ENCODE assay signal across 26 cellular contexts in genomic region chr9:80605793-80606192, GRCh38.
"Had no signal": no experiment of that assay in that cellular context is flagged by ENCODE, and none has a peak within 500 bp of the region (broad histone marks: within the 10 kb centered on the region; RNA-seq: fewer than 3 reads in every experiment).

No MANE protein-coding gene starts in this region.

- ATAC-seq: activated CD8-positive, alpha-beta memory T cell treated with anti-CD3 and anti-CD28 coated beads, Interleukin-2, amount 10 ng/mL, durations not matched to agents 7 days and 5 days; activated CD8-positive, alpha-beta T cell treated with anti-CD3 and anti-CD28 coated beads for 36 hours; effector memory CD8-positive, alpha-beta T cell; gastroesophageal sphincter; left cardiac atrium; lower lobe of right lung; naive thymus-derived CD8-positive, alpha-beta T cell; T-cell had no signal

- H3K4me3 ChIP-seq: breast epithelium, esophagus squamous epithelium, gastroesophageal sphincter, lower lobe of right lung, prostate gland, upper lobe of left lung had no signal

- H3K9me3 Mint-ChIP-seq: activated CD4-positive, alpha-beta T cell treated with anti-CD3 and anti-CD28 coated beads, Interleukin-2, amount 10 ng/mL, durations not matched to agents 7 days and 5 days; activated naive CD4-positive, alpha-beta T cell treated with anti-CD3 and anti-CD28 coated beads, Interleukin-2, amount 10 ng/mL, durations not matched to agents 7 days and 5 days; naive thymus-derived CD8-positive, alpha-beta T cell had no signal

- H3K4me1 ChIP-seq: breast epithelium, esophagus squamous epithelium, lower lobe of right lung, prostate gland, upper lobe of left lung had no signal

- H3K27ac ChIP-seq: breast epithelium, esophagus squamous epithelium, gastroesophageal sphincter, lower lobe of right lung, prostate gland, upper lobe of left lung, VCaP had no signal

- H3K36me3 ChIP-seq: breast epithelium, esophagus squamous epithelium, gastroesophageal sphincter, lower lobe of right lung, prostate gland, upper lobe of left lung had no signal

- H3K27ac Mint-ChIP-seq: activated CD4-positive, alpha-beta T cell treated with anti-CD3 and anti-CD28 coated beads, Interleukin-2, amount 10 ng/mL, durations not matched to agents 7 days and 5 days; activated CD8-positive, alpha-beta memory T cell treated with anti-CD3 and anti-CD28 coated beads, Interleukin-2, amount 10 ng/mL, durations not matched to agents 7 days and 5 days; activated CD8-positive, alpha-beta T cell treated with anti-CD3 and anti-CD28 coated beads for 36 hours; activated naive CD4-positive, alpha-beta T cell treated with anti-CD3 and anti-CD28 coated beads, Interleukin-2, amount 10 ng/mL, durations not matched to agents 7 days and 5 days; effector memory CD8-positive, alpha-beta T cell; naive thymus-derived CD8-positive, alpha-beta T cell; T-cell; T-helper 2 cell treated with Interferon-gamma antibody and Interleukin-4, amounts not matched to agents 5 μg/mL and 100 μg/mL, for 36 hours had no signal

- DNase-seq: activated CD4-positive, alpha-beta T cell treated with anti-CD3 and anti-CD28 coated beads, Interleukin-2, amount 10 ng/mL, durations not matched to agents 7 days and 5 days; activated CD4-positive, CD25-positive, alpha-beta regulatory T cell treated with anti-CD3 and anti-CD28 coated beads, Interleukin-2, amount 50 U/mL, for 72 hours; activated CD8-positive, alpha-beta memory T cell treated with anti-CD3 and anti-CD28 coated beads, Interleukin-2, amount 10 ng/mL, durations not matched to agents 7 days and 5 days; activated CD8-positive, alpha-beta T cell treated with anti-CD3 and anti-CD28 coated beads for 36 hours; activated effector memory CD4-positive, alpha-beta T cell treated with anti-CD3 and anti-CD28 coated beads, Interleukin-2, amount 50 U/mL, for 16 hours; activated naive CD4-positive, alpha-beta T cell treated with anti-CD3 and anti-CD28 coated beads, Interleukin-2, amount 10 ng/mL, durations not matched to agents 7 days and 5 days; activated T-cell treated with anti-CD3 and anti-CD28 coated beads for 4 hours; aorta; effector memory CD8-positive, alpha-beta T cell; esophagus squamous epithelium; head of caudate nucleus; islet precursor cell; left cardiac atrium; lower lobe of right lung; naive thymus-derived CD8-positive, alpha-beta T cell; stimulated activated CD4-positive, alpha-beta T cell treated with anti-CD3 and anti-CD28 coated beads, Interleukin-4, amount 100 ng/mL, for 24 hours; stimulated activated naive CD4-positive, alpha-beta T cell treated with Interleukin-2 at 50 U/mL for 16 hours; T-cell; upper lobe of left lung had no signal

- H3K4me3 Mint-ChIP-seq: activated CD4-positive, alpha-beta T cell treated with anti-CD3 and anti-CD28 coated beads, Interleukin-2, amount 10 ng/mL, durations not matched to agents 7 days and 5 days; activated CD8-positive, alpha-beta memory T cell treated with anti-CD3 and anti-CD28 coated beads, Interleukin-2, amount 10 ng/mL, durations not matched to agents 7 days and 5 days; activated CD8-positive, alpha-beta T cell treated with anti-CD3 and anti-CD28 coated beads for 36 hours; activated naive CD4-positive, alpha-beta T cell treated with anti-CD3 and anti-CD28 coated beads, Interleukin-2, amount 10 ng/mL, durations not matched to agents 7 days and 5 days; central memory CD8-positive, alpha-beta T cell; effector memory CD8-positive, alpha-beta T cell; naive thymus-derived CD8-positive, alpha-beta T cell; T-cell; T-helper 2 cell treated with Interferon-gamma antibody and Interleukin-4, amounts not matched to agents 5 μg/mL and 100 μg/mL, for 36 hours had no signal

- H3K36me3 Mint-ChIP-seq: activated CD8-positive, alpha-beta memory T cell treated with anti-CD3 and anti-CD28 coated beads, Interleukin-2, amount 10 ng/mL, durations not matched to agents 7 days and 5 days; activated naive CD4-positive, alpha-beta T cell treated with anti-CD3 and anti-CD28 coated beads, Interleukin-2, amount 10 ng/mL, durations not matched to agents 7 days and 5 days; naive thymus-derived CD8-positive, alpha-beta T cell; T-cell had no signal

- H3K27me3 Mint-ChIP-seq: activated CD4-positive, alpha-beta T cell treated with anti-CD3 and anti-CD28 coated beads, Interleukin-2, amount 10 ng/mL, durations not matched to agents 7 days and 5 days; activated CD8-positive, alpha-beta memory T cell treated with anti-CD3 and anti-CD28 coated beads, Interleukin-2, amount 10 ng/mL, durations not matched to agents 7 days and 5 days; activated CD8-positive, alpha-beta T cell treated with anti-CD3 and anti-CD28 coated beads for 36 hours; activated naive CD4-positive, alpha-beta T cell treated with anti-CD3 and anti-CD28 coated beads, Interleukin-2, amount 10 ng/mL, durations not matched to agents 7 days and 5 days; central memory CD8-positive, alpha-beta T cell; effector memory CD8-positive, alpha-beta T cell; T-cell had no signal

- H3K27me3 ChIP-seq: breast epithelium, esophagus squamous epithelium, gastroesophageal sphincter, upper lobe of left lung had no signal

- H3K4me1 Mint-ChIP-seq: activated CD4-positive, alpha-beta T cell treated with anti-CD3 and anti-CD28 coated beads, Interleukin-2, amount 10 ng/mL, durations not matched to agents 7 days and 5 days; activated CD8-positive, alpha-beta memory T cell treated with anti-CD3 and anti-CD28 coated beads, Interleukin-2, amount 10 ng/mL, durations not matched to agents 7 days and 5 days; activated naive CD4-positive, alpha-beta T cell treated with anti-CD3 and anti-CD28 coated beads, Interleukin-2, amount 10 ng/mL, durations not matched to agents 7 days and 5 days; central memory CD8-positive, alpha-beta T cell; naive thymus-derived CD8-positive, alpha-beta T cell; T-cell had no signal

- FAIRE-seq: colon had no signal

- H3K9me3 ChIP-seq: breast epithelium, esophagus squamous epithelium, gastroesophageal sphincter, lower lobe of right lung, prostate gland, upper lobe of left lung had no signal
